8 cellular contexts compared by ENCODE assay signal in the genomic region with DNA sequence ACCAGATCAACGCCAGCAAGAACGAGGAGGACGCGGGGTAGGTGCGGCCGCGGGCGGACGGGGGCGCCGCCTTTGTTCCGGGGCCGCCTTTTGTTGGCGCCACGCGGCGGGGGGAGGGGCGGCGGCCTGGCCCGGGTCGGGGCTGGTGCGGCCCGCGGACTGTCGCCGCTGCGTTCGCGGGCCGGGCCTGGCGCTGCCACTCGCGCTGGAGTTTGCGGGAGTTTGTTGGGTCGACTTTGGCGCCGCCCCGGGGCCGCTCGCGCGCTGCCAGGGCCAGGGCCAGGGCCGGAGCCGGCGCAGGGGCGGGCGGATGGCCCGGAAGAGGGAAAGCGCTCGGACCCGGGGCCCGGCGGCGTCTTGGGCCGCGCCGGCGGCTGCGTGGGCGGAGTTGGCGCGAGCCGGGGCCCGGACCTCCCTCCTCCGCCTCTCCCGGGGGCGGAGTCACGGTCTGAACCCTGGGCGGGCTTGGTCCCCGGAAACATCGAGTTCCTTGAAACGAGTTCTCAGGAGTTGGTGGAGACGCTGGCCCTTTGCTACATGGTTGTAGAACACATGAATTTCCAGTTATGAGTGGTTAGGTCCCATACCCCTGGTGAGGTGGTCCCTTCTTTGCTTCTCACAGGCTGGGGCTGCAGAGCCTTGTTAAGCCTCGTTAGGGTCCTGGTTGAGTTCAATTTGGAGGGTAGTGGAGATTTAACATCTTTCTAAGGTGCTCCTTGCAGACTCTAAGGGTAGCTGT. TPM values are rescaled to one million over a fixed set of nuclear protein-coding genes. Genes with fewer than 3 reads are reported as not detected.
DNase-seq lines count a peak whose midpoint lies in the region; ATAC-seq lines count a peak whose summit lies in the region.

No MANE protein-coding gene starts in this region.

- peak overlapping the region; percentile 90 for H3K4me3 ChIP-seq in ectodermal cell (ENCODE audit: insufficient read depth, low read depth, low read length)

- 0 to 1% methylated on average over 74 of the region's 74 CpGs for WGBS in ectodermal cell, 2 experiments

- peak overlapping the region; percentile 70 for H3K27ac Mint-ChIP-seq in activated CD4-positive, alpha-beta memory T cell treated with anti-CD3 and anti-CD28 coated beads, Interleukin-2, amount 10 ng/mL, durations not matched to agents 7 days and 5 days

- peaks cover 47% of the 10 kb centered on the region for H3K36me3 ChIP-seq in ectodermal cell (ENCODE audit: control insufficient read depth, insufficient read depth, low read length)

- POLR2A ChIA-PET in activated CD4-positive, alpha-beta memory T cell treated with anti-CD3 and anti-CD28 coated beads, Interleukin-2, amount 10 ng/mL, durations not matched to agents 7 days and 5 days (lab: Charles Lee) = interaction anchor here (0.5 to 12.2 kb wide), 33 partner anchors 10 to 1672 kb away, joined by 3 to 120 read pairs (median 6); a partner anchor contains a TSS

- H3K4me1 ChIP-seq in ectodermal cell (ENCODE audit: control insufficient read depth, insufficient read depth, low read length) = peaks cover 14% of the 10 kb centered on the region

- peak overlapping the region; percentile 98 for H3K4me3 Mint-ChIP-seq in activated CD4-positive, alpha-beta memory T cell treated with anti-CD3 and anti-CD28 coated beads, Interleukin-2, amount 10 ng/mL, durations not matched to agents 7 days and 5 days

- DNase-seq in 8988T (peak; percentile 96), NCI-H2227 treated with DMSO at 0.1 percent for 48 hours (lab: John Stamatoyannopoulos, UW) (peak; percentile 1), lung microvascular endothelial cell (ENCODE audit: low read depth in 2 of 2) (peak; percentile 46 to 65)
- peak; percentile 81 for DNase-seq in activated CD4-positive, alpha-beta memory T cell treated with anti-CD3 and anti-CD28 coated beads, Interleukin-2, amount 10 ng/mL, durations not matched to agents 7 days and 5 days
- peak; percentile 56 to 77 (median 66) for DNase-seq in stimulated activated CD4-positive, alpha-beta T cell treated with anti-CD3 and anti-CD28 coated beads, TNF-alpha, amount 100 ng/mL, for 48 hours (ENCODE audit: low read depth in 3 of 3)

- H3K9me3 ChIP-seq in ectodermal cell (ENCODE audit: control insufficient read depth, low read length) = no peaks in the 10 kb centered on the region

- peaks cover 43% of the 10 kb centered on the region for H3K4me1 Mint-ChIP-seq in activated CD4-positive, alpha-beta memory T cell treated with anti-CD3 and anti-CD28 coated beads, Interleukin-2, amount 10 ng/mL, durations not matched to agents 7 days and 5 days

- peaks cover 13% of the 10 kb centered on the region for H3K27me3 ChIP-seq in ectodermal cell (ENCODE audit: control insufficient read depth, insufficient read depth, low read length, poor library complexity, severe bottlenecking)

- H3K27me3 Mint-ChIP-seq in activated CD4-positive, alpha-beta memory T cell treated with anti-CD3 and anti-CD28 coated beads, Interleukin-2, amount 10 ng/mL, durations not matched to agents 7 days and 5 days = peaks cover 2% of the 10 kb centered on the region

- H3K36me3 Mint-ChIP-seq in activated CD4-positive, alpha-beta memory T cell treated with anti-CD3 and anti-CD28 coated beads, Interleukin-2, amount 10 ng/mL, durations not matched to agents 7 days and 5 days (ENCODE audit: low read depth) = peaks cover 50% of the 10 kb centered on the region

- H3K9me3 Mint-ChIP-seq in activated CD4-positive, alpha-beta memory T cell treated with anti-CD3 and anti-CD28 coated beads, Interleukin-2, amount 10 ng/mL, durations not matched to agents 7 days and 5 days = no peaks in the 10 kb centered on the region

- CTCF ChIA-PET in activated CD4-positive, alpha-beta memory T cell treated with anti-CD3 and anti-CD28 coated beads, Interleukin-2, amount 10 ng/mL, durations not matched to agents 7 days and 5 days (lab: Charles Lee) = interaction anchor here (0.6 to 1.5 kb wide), 9 partner anchors 27 to 815 kb away, joined by 3 to 7 read pairs (median 3); a partner anchor contains a TSS

- ATAC-seq in GM18498 (IDR thresholded peaks at IDR 0.05; ENCODE audit: unreplicated experiment) = peak; percentile 67
- ATAC-seq in HG02885 (IDR thresholded peaks at IDR 0.05; ENCODE audit: poor library complexity, unreplicated experiment) = peak; percentile 61

- H3K27ac ChIP-seq in ectodermal cell (ENCODE audit: insufficient read depth, low read depth, low read length, poor library complexity, severe bottlenecking) = peak overlapping the region; percentile 90

RNA-seq across cellular contexts. Expression of a gene that starts 0.8 kb away (rescaled TPM):
- total RNA-seq in activated CD4-positive, alpha-beta memory T cell treated with anti-CD3 and anti-CD28 coated beads, Interleukin-2, amount 10 ng/mL, durations not matched to agents 7 days and 5 days = 100 to 1,000 TPM; 177 to 186 TPM
- 419 TPM for polyA plus RNA-seq in ectodermal cell (2013, experiment 1 of 4)
- polyA plus RNA-seq in ectodermal cell (2013, experiment 2 of 4) = 408 TPM
- 266 TPM for polyA plus RNA-seq in ectodermal cell (2013, experiment 3 of 4)
- 285 TPM for polyA plus RNA-seq in ectodermal cell (2013, experiment 4 of 4)
- total RNA-seq in lung microvascular endothelial cell = 41.6 and 58.1 TPM in 2 replicates

RNA-seq across cellular contexts. Expression of a gene that starts 18.0 kb away (rescaled TPM):
- not detected for total RNA-seq in activated CD4-positive, alpha-beta memory T cell treated with anti-CD3 and anti-CD28 coated beads, Interleukin-2, amount 10 ng/mL, durations not matched to agents 7 days and 5 days
- polyA plus RNA-seq in ectodermal cell (2013, experiment 1 of 4) = not detected
- polyA plus RNA-seq in ectodermal cell (2013, experiment 2 of 4) = not detected
- polyA plus RNA-seq in ectodermal cell (2013, experiment 3 of 4) = not detected
- not detected for polyA plus RNA-seq in ectodermal cell (2013, experiment 4 of 4)
- not detected in 2 replicates for total RNA-seq in lung microvascular endothelial cell

RNA-seq across cellular contexts. Expression of a gene that starts 27.4 kb away (rescaled TPM):
- 100 to 1,000 TPM; 106 to 112 TPM for total RNA-seq in activated CD4-positive, alpha-beta memory T cell treated with anti-CD3 and anti-CD28 coated beads, Interleukin-2, amount 10 ng/mL, durations not matched to agents 7 days and 5 days
- polyA plus RNA-seq in ectodermal cell (2013, experiment 1 of 4) = 33.6 TPM
- polyA plus RNA-seq in ectodermal cell (2013, experiment 2 of 4) = 38.2 TPM
- 27.4 TPM for polyA plus RNA-seq in ectodermal cell (2013, experiment 3 of 4)
- 38.5 TPM for polyA plus RNA-seq in ectodermal cell (2013, experiment 4 of 4)
- total RNA-seq in lung microvascular endothelial cell = 27.9 and 44.6 TPM in 2 replicates

RNA-seq across cellular contexts. Expression of a gene that starts 51.5 kb away (rescaled TPM):
- total RNA-seq in activated CD4-positive, alpha-beta memory T cell treated with anti-CD3 and anti-CD28 coated beads, Interleukin-2, amount 10 ng/mL, durations not matched to agents 7 days and 5 days = 100 to 1,000 TPM; 101 to 106 TPM
- polyA plus RNA-seq in ectodermal cell (2013, experiment 1 of 4) = 189 TPM
- polyA plus RNA-seq in ectodermal cell (2013, experiment 2 of 4) = 182 TPM
- polyA plus RNA-seq in ectodermal cell (2013, experiment 3 of 4) = 163 TPM
- 174 TPM for polyA plus RNA-seq in ectodermal cell (2013, experiment 4 of 4)
- 106 and 132 TPM in 2 replicates for total RNA-seq in lung microvascular endothelial cell

Comparison
In these comparisons a context has a peak if more than half of its experiments do, and no peak if none do; other contexts are left out.
1. Peak in every context shown above with its lines: DNase-seq, ATAC-seq, H3K4me3 ChIP-seq and H3K27ac ChIP-seq.
2. DNase-seq: peak in every context shown above with its lines; median percentile 96 in 8988T; 81 in activated CD4-positive, alpha-beta memory T cell treated with anti-CD3 and anti-CD28 coated beads, Interleukin-2, amount 10 ng/mL, durations not matched to agents 7 days and 5 days; 66 in stimulated activated CD4-positive, alpha-beta T cell treated with anti-CD3 and anti-CD28 coated beads, TNF-alpha, amount 100 ng/mL, for 48 hours; 56 in lung microvascular endothelial cell; 1 in NCI-H2227 treated with DMSO at 0.1 percent for 48 hours.